Comparison of ENCODE assay signal across 2 cellular contexts in the genomic region with DNA sequence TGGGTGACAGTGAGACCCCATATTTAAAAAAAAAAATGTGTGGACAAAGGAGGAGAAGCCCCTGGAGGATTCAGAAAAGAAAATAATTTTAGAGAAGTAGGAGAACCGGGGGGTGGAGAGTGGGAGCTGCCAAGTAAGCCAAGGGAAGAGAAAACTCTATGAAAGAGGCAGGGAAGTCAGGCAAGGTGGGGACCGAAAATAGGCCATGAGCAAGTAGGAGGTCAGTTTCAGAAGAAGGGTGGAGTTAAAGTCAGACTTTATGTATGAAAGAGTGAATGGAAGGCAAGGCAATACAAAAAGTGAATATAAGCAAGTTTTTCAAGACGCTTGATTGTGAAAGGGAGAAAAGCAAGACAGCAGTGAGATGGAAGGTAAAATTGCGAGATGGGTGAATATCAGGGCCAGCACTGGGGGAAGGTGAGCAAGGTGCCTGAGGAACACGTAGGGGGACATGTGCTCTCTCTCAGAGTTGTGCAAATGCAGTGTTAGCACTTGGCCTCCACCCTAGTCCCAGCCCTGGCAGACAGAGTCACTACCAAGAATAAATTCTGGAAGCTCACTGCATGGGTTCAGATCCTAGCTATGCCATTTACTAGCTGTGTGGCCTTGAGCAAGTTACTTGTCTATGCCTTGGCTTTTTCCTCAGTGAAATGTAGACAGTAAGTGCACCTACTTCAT.
TF ChIP-seq lines count a peak whose summit lies in the region.

No MANE protein-coding gene starts in this region.

TF ChIP-seq in SK-N-SH, 30 proteins besides CTCF, POLR2A, EP300 and RAD21:
- TF ChIP-seq FOSL2 (IDR thresholded peaks at IDR 0.05; ENCODE audit: borderline replicate concordance, low read depth) (no peak), GATA2 (CRISPR knock-in tag; IDR thresholded peaks at IDR 0.05) (no peak), FOXM1 (IDR thresholded peaks at IDR 0.05; ENCODE audit: low read depth) (no peak), RFX5 (IDR thresholded peaks at IDR 0.05; ENCODE audit: low read length) (no peak), TEAD4 (IDR thresholded peaks at IDR 0.05; ENCODE audit: borderline replicate concordance, insufficient read depth) (no peak), MXI1 (IDR thresholded peaks at IDR 0.05; ENCODE audit: low read depth, low read length) (no peak), TAF1 (IDR thresholded peaks at IDR 0.05; ENCODE audit: borderline replicate concordance, low read depth, low read length) (no peak), MEF2A (IDR thresholded peaks at IDR 0.05; ENCODE audit: borderline replicate concordance, low read depth) (no peak), ELF1 (IDR thresholded peaks at IDR 0.05) (no peak), YY1 (IDR thresholded peaks at IDR 0.05; ENCODE audit: low read depth) (no peak)
- TF ChIP-seq, protein P1, sequence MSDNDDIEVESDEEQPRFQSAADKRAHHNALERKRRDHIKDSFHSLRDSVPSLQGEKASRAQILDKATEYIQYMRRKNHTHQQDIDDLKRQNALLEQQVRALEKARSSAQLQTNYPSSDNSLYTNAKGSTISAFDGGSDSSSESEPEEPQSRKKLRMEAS (IDR thresholded peaks at IDR 0.05; ENCODE audit: low read depth) = no peak
- TF ChIP-seq, protein P2, sequence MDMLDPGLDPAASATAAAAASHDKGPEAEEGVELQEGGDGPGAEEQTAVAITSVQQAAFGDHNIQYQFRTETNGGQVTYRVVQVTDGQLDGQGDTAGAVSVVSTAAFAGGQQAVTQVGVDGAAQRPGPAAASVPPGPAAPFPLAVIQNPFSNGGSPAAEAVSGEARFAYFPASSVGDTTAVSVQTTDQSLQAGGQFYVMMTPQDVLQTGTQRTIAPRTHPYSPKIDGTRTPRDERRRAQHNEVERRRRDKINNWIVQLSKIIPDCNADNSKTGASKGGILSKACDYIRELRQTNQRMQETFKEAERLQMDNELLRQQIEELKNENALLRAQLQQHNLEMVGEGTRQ (IDR thresholded peaks at IDR 0.05; ENCODE audit: borderline replicate concordance, low read depth, low read length) = no peak
- TF ChIP-seq, protein P3, sequence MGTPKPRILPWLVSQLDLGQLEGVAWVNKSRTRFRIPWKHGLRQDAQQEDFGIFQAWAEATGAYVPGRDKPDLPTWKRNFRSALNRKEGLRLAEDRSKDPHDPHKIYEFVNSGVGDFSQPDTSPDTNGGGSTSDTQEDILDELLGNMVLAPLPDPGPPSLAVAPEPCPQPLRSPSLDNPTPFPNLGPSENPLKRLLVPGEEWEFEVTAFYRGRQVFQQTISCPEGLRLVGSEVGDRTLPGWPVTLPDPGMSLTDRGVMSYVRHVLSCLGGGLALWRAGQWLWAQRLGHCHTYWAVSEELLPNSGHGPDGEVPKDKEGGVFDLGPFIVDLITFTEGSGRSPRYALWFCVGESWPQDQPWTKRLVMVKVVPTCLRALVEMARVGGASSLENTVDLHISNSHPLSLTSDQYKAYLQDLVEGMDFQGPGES (IDR thresholded peaks at IDR 0.05; ENCODE audit: low read depth, low read length) = no peak
- TF ChIP-seq, protein P4, sequence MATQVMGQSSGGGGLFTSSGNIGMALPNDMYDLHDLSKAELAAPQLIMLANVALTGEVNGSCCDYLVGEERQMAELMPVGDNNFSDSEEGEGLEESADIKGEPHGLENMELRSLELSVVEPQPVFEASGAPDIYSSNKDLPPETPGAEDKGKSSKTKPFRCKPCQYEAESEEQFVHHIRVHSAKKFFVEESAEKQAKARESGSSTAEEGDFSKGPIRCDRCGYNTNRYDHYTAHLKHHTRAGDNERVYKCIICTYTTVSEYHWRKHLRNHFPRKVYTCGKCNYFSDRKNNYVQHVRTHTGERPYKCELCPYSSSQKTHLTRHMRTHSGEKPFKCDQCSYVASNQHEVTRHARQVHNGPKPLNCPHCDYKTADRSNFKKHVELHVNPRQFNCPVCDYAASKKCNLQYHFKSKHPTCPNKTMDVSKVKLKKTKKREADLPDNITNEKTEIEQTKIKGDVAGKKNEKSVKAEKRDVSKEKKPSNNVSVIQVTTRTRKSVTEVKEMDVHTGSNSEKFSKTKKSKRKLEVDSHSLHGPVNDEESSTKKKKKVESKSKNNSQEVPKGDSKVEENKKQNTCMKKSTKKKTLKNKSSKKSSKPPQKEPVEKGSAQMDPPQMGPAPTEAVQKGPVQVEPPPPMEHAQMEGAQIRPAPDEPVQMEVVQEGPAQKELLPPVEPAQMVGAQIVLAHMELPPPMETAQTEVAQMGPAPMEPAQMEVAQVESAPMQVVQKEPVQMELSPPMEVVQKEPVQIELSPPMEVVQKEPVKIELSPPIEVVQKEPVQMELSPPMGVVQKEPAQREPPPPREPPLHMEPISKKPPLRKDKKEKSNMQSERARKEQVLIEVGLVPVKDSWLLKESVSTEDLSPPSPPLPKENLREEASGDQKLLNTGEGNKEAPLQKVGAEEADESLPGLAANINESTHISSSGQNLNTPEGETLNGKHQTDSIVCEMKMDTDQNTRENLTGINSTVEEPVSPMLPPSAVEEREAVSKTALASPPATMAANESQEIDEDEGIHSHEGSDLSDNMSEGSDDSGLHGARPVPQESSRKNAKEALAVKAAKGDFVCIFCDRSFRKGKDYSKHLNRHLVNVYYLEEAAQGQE (IDR thresholded peaks at IDR 0.05; ENCODE audit: low read depth, low read length) = no peak

TF ChIP-seq in SK-N-SH treated with all-trans-retinoic acid at 6 μM for 48 hours, 23 proteins besides CTCF, POLR2A, EP300 and RAD21:
- TF ChIP-seq ISL1 (CRISPR knock-in tag; IDR thresholded peaks at IDR 0.05) (no peak), SNAI2 (CRISPR knock-in tag; IDR thresholded peaks at IDR 0.05) (no peak), RARB (CRISPR knock-in tag; IDR thresholded peaks at IDR 0.05) (no peak), GLIS3 (CRISPR knock-in tag; IDR thresholded peaks at IDR 0.05) (no peak), ZNF8 (CRISPR knock-in tag; IDR thresholded peaks at IDR 0.05) (no peak), CSDC2 (CRISPR knock-in tag; IDR thresholded peaks at IDR 0.05) (no peak), ZNF70 (CRISPR knock-in tag; IDR thresholded peaks at IDR 0.05) (no peak)
- TF ChIP-seq, protein P5, sequence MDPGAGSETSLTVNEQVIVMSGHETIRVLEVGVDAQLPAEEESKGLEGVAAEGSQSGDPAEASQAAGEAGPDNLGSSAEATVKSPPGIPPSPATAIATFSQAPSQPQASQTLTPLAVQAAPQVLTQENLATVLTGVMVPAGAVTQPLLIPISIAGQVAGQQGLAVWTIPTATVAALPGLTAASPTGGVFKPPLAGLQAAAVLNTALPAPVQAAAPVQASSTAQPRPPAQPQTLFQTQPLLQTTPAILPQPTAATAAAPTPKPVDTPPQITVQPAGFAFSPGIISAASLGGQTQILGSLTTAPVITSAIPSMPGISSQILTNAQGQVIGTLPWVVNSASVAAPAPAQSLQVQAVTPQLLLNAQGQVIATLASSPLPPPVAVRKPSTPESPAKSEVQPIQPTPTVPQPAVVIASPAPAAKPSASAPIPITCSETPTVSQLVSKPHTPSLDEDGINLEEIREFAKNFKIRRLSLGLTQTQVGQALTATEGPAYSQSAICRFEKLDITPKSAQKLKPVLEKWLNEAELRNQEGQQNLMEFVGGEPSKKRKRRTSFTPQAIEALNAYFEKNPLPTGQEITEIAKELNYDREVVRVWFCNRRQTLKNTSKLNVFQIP (CRISPR knock-in tag; IDR thresholded peaks at IDR 0.05; ENCODE audit: borderline replicate concordance, low read depth) = no peak
- TF ChIP-seq, protein P6, sequence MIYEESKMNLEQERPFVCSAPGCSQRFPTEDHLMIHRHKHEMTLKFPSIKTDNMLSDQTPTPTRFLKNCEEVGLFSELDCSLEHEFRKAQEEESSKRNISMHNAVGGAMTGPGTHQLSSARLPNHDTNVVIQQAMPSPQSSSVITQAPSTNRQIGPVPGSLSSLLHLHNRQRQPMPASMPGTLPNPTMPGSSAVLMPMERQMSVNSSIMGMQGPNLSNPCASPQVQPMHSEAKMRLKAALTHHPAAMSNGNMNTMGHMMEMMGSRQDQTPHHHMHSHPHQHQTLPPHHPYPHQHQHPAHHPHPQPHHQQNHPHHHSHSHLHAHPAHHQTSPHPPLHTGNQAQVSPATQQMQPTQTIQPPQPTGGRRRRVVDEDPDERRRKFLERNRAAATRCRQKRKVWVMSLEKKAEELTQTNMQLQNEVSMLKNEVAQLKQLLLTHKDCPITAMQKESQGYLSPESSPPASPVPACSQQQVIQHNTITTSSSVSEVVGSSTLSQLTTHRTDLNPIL (CRISPR knock-in tag; IDR thresholded peaks at IDR 0.05; ENCODE audit: low read depth) = no peak
TF ChIP-seq in SK-N-SH treated with all-trans-retinoic acid at 6 μM for 48 hours: peak in this region for 0.
